10 cellular contexts compared by ENCODE assay signal in genomic region chr2:231663458-231664290, GRCh38. TPM values are rescaled to one million over a fixed set of nuclear protein-coding genes. Genes with fewer than 3 reads are reported as not detected.
DNase-seq lines count a peak whose midpoint lies in the region; ATAC-seq and TF ChIP-seq lines count a peak whose summit lies in the region.
"Had no signal": no experiment of that assay in that cellular context is flagged by ENCODE, and none has a peak within 500 bp of the region (broad histone marks: within the 10 kb centered on the region; RNA-seq: fewer than 3 reads in every experiment).

No MANE protein-coding gene starts in this region.

- 99 to 100% methylated on average over 1 to 9 of the region's 28 CpGs for WGBS in gastroesophageal sphincter (ENCODE audit: low coverage in 1 of 2), 2 donors
- 95 to 96% methylated on average over 27 to 28 of the region's 28 CpGs for WGBS in thyroid gland, 2 donors

- H3K36me3 Mint-ChIP-seq in stimulated activated effector memory CD8-positive, alpha-beta T cell treated with anti-CD3 and anti-CD28 coated beads, Interleukin-12 subunit alpha, Interleukin-12 subunit beta, amount 100 ng/mL, for 72 hours, result peaks cover 5% of the 10 kb centered on the region

- no peaks in the 10 kb centered on the region for H3K4me1 Mint-ChIP-seq in stimulated activated effector memory CD8-positive, alpha-beta T cell treated with anti-CD3 and anti-CD28 coated beads, Interleukin-12 subunit alpha, Interleukin-12 subunit beta, amount 100 ng/mL, for 72 hours

- BruUV-seq in OCI-LY7 (replicated peaks; lab: Mats Ljungman, UMichigan), result no TSS peak

- H3K27ac ChIP-seq in OCI-LY7 (ENCODE audit: low read depth, low read length, poor library complexity, severe bottlenecking) (peak overlapping the region; percentile 73), gastroesophageal sphincter (peak overlapping the region in 3 of 4 donors; percentile 95 to 99 (median 99)), thyroid gland (peak overlapping the region in 1 of 3 donors; percentile 93)

- no peak for TF ChIP-seq EP300 in gastroesophageal sphincter (IDR thresholded peaks at IDR 0.05)

- intact Hi-C loops in OCI-LY7 (cut with micrococcal nuclease; ENCODE audit: unreplicated experiment), result no loop called here
- intact Hi-C loops in thyroid gland (cut with DNase I), result no loop called here

- peak overlapping the region; percentile 69 for H3K4me3 Mint-ChIP-seq in stimulated activated effector memory CD8-positive, alpha-beta T cell treated with anti-CD3 and anti-CD28 coated beads, Interleukin-12 subunit alpha, Interleukin-12 subunit beta, amount 100 ng/mL, for 72 hours

- DNase-seq in SHP77 treated with DMSO at 0.1 percent for 48 hours (lab: John Stamatoyannopoulos, UW) (peak; percentile 18), SHP77 (lab: John Stamatoyannopoulos, UW) (no peak), OCI-LY7 (ENCODE audit: low spot score) (peak; percentile 27), thyroid gland (no peak)
- no peak for DNase-seq in stimulated activated effector memory CD8-positive, alpha-beta T cell treated with anti-CD3 and anti-CD28 coated beads, Interleukin-12 subunit alpha, Interleukin-12 subunit beta, amount 100 ng/mL, for 72 hours (ENCODE audit: low spot score in 2 of 2)
- DNase-seq: activated CD4-positive, CD25-positive, alpha-beta regulatory T cell; MG63 had no signal

- H3K4me3 ChIP-seq in OCI-LY7 (ENCODE audit: low read depth, low read length, poor library complexity, severe bottlenecking) (no peak overlapping the region), gastroesophageal sphincter (no peak overlapping the region), thyroid gland (replicated peaks in 1 of 3) (no peak overlapping the region)
- H3K4me3 ChIP-seq: MG63 had no signal

- H3K79me2 ChIP-seq in OCI-LY7 (ENCODE audit: insufficient read depth, low read depth, low read length), result no peaks in the 10 kb centered on the region

- H3K27ac Mint-ChIP-seq in stimulated activated effector memory CD8-positive, alpha-beta T cell treated with anti-CD3 and anti-CD28 coated beads, Interleukin-12 subunit alpha, Interleukin-12 subunit beta, amount 100 ng/mL, for 72 hours, result no peak overlapping the region

- TF ChIP-seq POLR2A in gastroesophageal sphincter (IDR thresholded peaks at IDR 0.05), result no peak
- TF ChIP-seq POLR2A in thyroid gland (IDR thresholded peaks at IDR 0.05), result no peak

- H3K9me3 ChIP-seq in OCI-LY7 (ENCODE audit: low read length) (no peaks in the 10 kb centered on the region), gastroesophageal sphincter (no peaks in the 10 kb centered on the region), thyroid gland (no peaks in the 10 kb centered on the region)
- H3K9me3 ChIP-seq: MG63 had no signal

- H3K9me2 ChIP-seq in OCI-LY7 (ENCODE audit: insufficient read depth, low read length), result no peaks in the 10 kb centered on the region

- H3K4me1 ChIP-seq in OCI-LY7 (ENCODE audit: insufficient read depth, low read length, poor library complexity, severe bottlenecking) (peaks cover 77% of the 10 kb centered on the region), gastroesophageal sphincter (peaks cover 0 to 54% (median 23%) of the 10 kb centered on the region in 3 donors), thyroid gland (peaks cover 9 to 31% of the 10 kb centered on the region in 2 donors)

- no peaks in the 10 kb centered on the region for H3K27me3 ChIP-seq in gastroesophageal sphincter
- H3K27me3 ChIP-seq in thyroid gland, result no peaks in the 10 kb centered on the region
- H3K27me3 ChIP-seq: MG63 had no signal

- peak overlapping the region; percentile 86 for H3K4me2 ChIP-seq in OCI-LY7 (ENCODE audit: low read length)

- TF ChIP-seq CTCF in OCI-LY7 (conservative IDR thresholded peaks at IDR 0.05; ENCODE audit: low read length), result no peak
- TF ChIP-seq CTCF in gastroesophageal sphincter (IDR thresholded peaks at IDR 0.05), result no peak
- no peak for TF ChIP-seq CTCF in thyroid gland (IDR thresholded peaks at IDR 0.05)

- ATAC-seq in gastroesophageal sphincter, result no peak
- ATAC-seq in stimulated activated effector memory CD8-positive, alpha-beta T cell treated with anti-CD3 and anti-CD28 coated beads, Interleukin-12 subunit alpha, Interleukin-12 subunit beta, amount 100 ng/mL, for 72 hours, result no peak
- no peak for ATAC-seq in GM21360 (IDR thresholded peaks at IDR 0.05; ENCODE audit: unreplicated experiment)
- ATAC-seq in GM21619 (IDR thresholded peaks at IDR 0.05; ENCODE audit: unreplicated experiment), result no peak

- H4K20me1 ChIP-seq in OCI-LY7 (ENCODE audit: insufficient read depth, low read length), result no peaks in the 10 kb centered on the region

- POLR2A ChIA-PET in OCI-LY7 (lab: Charles Lee), result interaction anchor here (0.9 to 2.6 kb wide), 5 partner anchors 9 to 458 kb away, joined by 3 to 12 read pairs (median 3); no protein-coding TSS in a partner anchor

- CTCF ChIA-PET in OCI-LY7 (lab: Charles Lee; ENCODE audit: unreplicated experiment), result no interaction called here

- H3K36me3 ChIP-seq in OCI-LY7 (ENCODE audit: insufficient read depth, low read length) (no peaks in the 10 kb centered on the region), gastroesophageal sphincter (no peaks in the 10 kb centered on the region), thyroid gland (no peaks in the 10 kb centered on the region)
- H3K36me3 ChIP-seq: MG63 had no signal

- H3K9me3 Mint-ChIP-seq in stimulated activated effector memory CD8-positive, alpha-beta T cell treated with anti-CD3 and anti-CD28 coated beads, Interleukin-12 subunit alpha, Interleukin-12 subunit beta, amount 100 ng/mL, for 72 hours, result no peaks in the 10 kb centered on the region

- no peak overlapping the region for H2AFZ ChIP-seq in OCI-LY7 (ENCODE audit: low read length)

RNA-seq across cellular contexts. Expression of gene PTMA, which starts 44.7 kb away (rescaled TPM):
- 2,780 and 3,271 TPM in 2 replicates for total RNA-seq in OCI-LY7 (2014; rRNA removed; shearing (Covaris generic))
- 3,053 and 3,088 TPM in 2 replicates for total RNA-seq in OCI-LY7 (2022)
- 100 to 1,000 TPM; 683 to 866 (median 805) TPM for total RNA-seq in gastroesophageal sphincter
- total RNA-seq in thyroid gland, result 1,000 to 10,000 TPM in 3 of 4 donors, 100 to 1,000 TPM in 1; 631 to 1,160 (median 1,099) TPM

Comparison
In these comparisons a context has a peak if more than half of its experiments do, and no peak if none do; other contexts are left out.
1. DNase-seq: peak in SHP77 treated with DMSO at 0.1 percent for 48 hours (single experiment) and OCI-LY7 (single experiment); none in SHP77 (0 of 2), stimulated activated effector memory CD8-positive, alpha-beta T cell treated with anti-CD3 and anti-CD28 coated beads, Interleukin-12 subunit alpha, Interleukin-12 subunit beta, amount 100 ng/mL, for 72 hours (0 of 2) and thyroid gland (0 of 2).